In genomic region chr18:49911414-49911813, GRCh38 we compare ENCODE assay signal across 1 cellular context.
TF ChIP-seq lines count a peak whose summit lies in the region.

No MANE protein-coding gene starts in this region.

TF ChIP-seq in HepG2, 621 proteins besides CTCF, POLR2A, EP300 and RAD21 (continued from another document and continues in another):
- TF ChIP-seq, protein P1, sequence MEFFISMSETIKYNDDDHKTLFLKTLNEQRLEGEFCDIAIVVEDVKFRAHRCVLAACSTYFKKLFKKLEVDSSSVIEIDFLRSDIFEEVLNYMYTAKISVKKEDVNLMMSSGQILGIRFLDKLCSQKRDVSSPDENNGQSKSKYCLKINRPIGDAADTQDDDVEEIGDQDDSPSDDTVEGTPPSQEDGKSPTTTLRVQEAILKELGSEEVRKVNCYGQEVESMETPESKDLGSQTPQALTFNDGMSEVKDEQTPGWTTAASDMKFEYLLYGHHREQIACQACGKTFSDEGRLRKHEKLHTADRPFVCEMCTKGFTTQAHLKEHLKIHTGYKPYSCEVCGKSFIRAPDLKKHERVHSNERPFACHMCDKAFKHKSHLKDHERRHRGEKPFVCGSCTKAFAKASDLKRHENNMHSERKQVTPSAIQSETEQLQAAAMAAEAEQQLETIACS (CRISPR knock-in tag; IDR thresholded peaks at IDR 0.05): no peak
- TF ChIP-seq ZNF563 (CRISPR knock-in tag; IDR thresholded peaks at IDR 0.05) (no peak), ATRX (CRISPR knock-in tag; IDR thresholded peaks at IDR 0.05; ENCODE audit: borderline replicate concordance) (no peak), ZNF160 (CRISPR knock-in tag; IDR thresholded peaks at IDR 0.05) (no peak), ZNF883 (CRISPR knock-in tag; IDR thresholded peaks at IDR 0.05; ENCODE audit: not compliant biosample characterization) (no peak), HOXA9 (CRISPR knock-in tag; IDR thresholded peaks at IDR 0.05; ENCODE audit: borderline replicate concordance) (no peak), STAG1 (CRISPR knock-in tag; IDR thresholded peaks at IDR 0.05) (no peak), SRF (IDR thresholded peaks at IDR 0.05; ENCODE audit: low read depth, low read length) (no peak), ZNF598 (CRISPR knock-in tag; IDR thresholded peaks at IDR 0.05; ENCODE audit: borderline replicate concordance) (no peak), IKZF1 (IDR thresholded peaks at IDR 0.05) (no peak), PAXIP1 (CRISPR knock-in tag; conservative IDR thresholded peaks at IDR 0.05) (0 out of 2 replicates have a peak, but pooled peaks have one; percentile 18), ZNF83 (CRISPR knock-in tag; IDR thresholded peaks at IDR 0.05; ENCODE audit: borderline replicate concordance) (no peak), PHF21A (CRISPR knock-in tag; IDR thresholded peaks at IDR 0.05) (no peak), NR2F6 (IDR thresholded peaks at IDR 0.05) (peak; percentile 45; the same call in 1 of the 2 replicates), NR2F6 (CRISPR knock-in tag; IDR thresholded peaks at IDR 0.05) (peak; percentile 46; the same call in 1 of the 2 replicates), PRMT3 (CRISPR knock-in tag; IDR thresholded peaks at IDR 0.05; ENCODE audit: borderline replicate concordance, low read depth) (no peak), CENPX (CRISPR knock-in tag; IDR thresholded peaks at IDR 0.05) (no peak), TRIM24 (CRISPR knock-in tag; IDR thresholded peaks at IDR 0.05) (no peak), ZNF644 (CRISPR knock-in tag; IDR thresholded peaks at IDR 0.05; ENCODE audit: low read depth) (no peak), ZFAT (CRISPR knock-in tag; conservative IDR thresholded peaks at IDR 0.05) (no peak), ZBTB40 (IDR thresholded peaks at IDR 0.05) (no peak), ZBTB40 (CRISPR knock-in tag; IDR thresholded peaks at IDR 0.05) (no peak), NFATC3 (CRISPR knock-in tag; IDR thresholded peaks at IDR 0.05) (no peak), ZNF33B (CRISPR knock-in tag; IDR thresholded peaks at IDR 0.05) (no peak), SMC3 (IDR thresholded peaks at IDR 0.05; ENCODE audit: low read length) (no peak), KLF6 (CRISPR knock-in tag; IDR thresholded peaks at IDR 0.05) (no peak), ATF6 (CRISPR knock-in tag; conservative IDR thresholded peaks at IDR 0.05) (no peak), ZNF781 (CRISPR knock-in tag; IDR thresholded peaks at IDR 0.05; ENCODE audit: borderline replicate concordance, not compliant biosample characterization) (no peak), GTF3A (CRISPR knock-in tag; conservative IDR thresholded peaks at IDR 0.05) (no peak), SOX6 (IDR thresholded peaks at IDR 0.05) (no peak), SOX6 (CRISPR knock-in tag; IDR thresholded peaks at IDR 0.05) (peak; percentile 71), RXRB (CRISPR knock-in tag; IDR thresholded peaks at IDR 0.05; ENCODE audit: borderline replicate concordance) (peak; percentile 38; the same call in 1 of the 2 replicates), SKIL (CRISPR knock-in tag; IDR thresholded peaks at IDR 0.05; ENCODE audit: borderline replicate concordance) (no peak), EZH2 (conservative IDR thresholded peaks at IDR 0.05; ENCODE audit: low read depth, low read length) (no peak), TSC22D2 (CRISPR knock-in tag; IDR thresholded peaks at IDR 0.05; ENCODE audit: borderline replicate concordance) (no peak), TCF7 (IDR thresholded peaks at IDR 0.05; ENCODE audit: low read depth) (peak; percentile 83), SMARCE1 (IDR thresholded peaks at IDR 0.05; ENCODE audit: borderline replicate concordance) (no peak), SOX13 (IDR thresholded peaks at IDR 0.05) (peak; percentile 58; the same call in 1 of the 2 replicates), SOX13 (CRISPR knock-in tag; conservative IDR thresholded peaks at IDR 0.05 in 1 of 2, IDR thresholded peaks at IDR 0.05 in 1 of 2) (peak in 1 of 2 experiments; percentile 87; a peak in 2 of 4 replicates), RBAK (CRISPR knock-in tag; IDR thresholded peaks at IDR 0.05) (no peak)
- TF ChIP-seq, protein P2, sequence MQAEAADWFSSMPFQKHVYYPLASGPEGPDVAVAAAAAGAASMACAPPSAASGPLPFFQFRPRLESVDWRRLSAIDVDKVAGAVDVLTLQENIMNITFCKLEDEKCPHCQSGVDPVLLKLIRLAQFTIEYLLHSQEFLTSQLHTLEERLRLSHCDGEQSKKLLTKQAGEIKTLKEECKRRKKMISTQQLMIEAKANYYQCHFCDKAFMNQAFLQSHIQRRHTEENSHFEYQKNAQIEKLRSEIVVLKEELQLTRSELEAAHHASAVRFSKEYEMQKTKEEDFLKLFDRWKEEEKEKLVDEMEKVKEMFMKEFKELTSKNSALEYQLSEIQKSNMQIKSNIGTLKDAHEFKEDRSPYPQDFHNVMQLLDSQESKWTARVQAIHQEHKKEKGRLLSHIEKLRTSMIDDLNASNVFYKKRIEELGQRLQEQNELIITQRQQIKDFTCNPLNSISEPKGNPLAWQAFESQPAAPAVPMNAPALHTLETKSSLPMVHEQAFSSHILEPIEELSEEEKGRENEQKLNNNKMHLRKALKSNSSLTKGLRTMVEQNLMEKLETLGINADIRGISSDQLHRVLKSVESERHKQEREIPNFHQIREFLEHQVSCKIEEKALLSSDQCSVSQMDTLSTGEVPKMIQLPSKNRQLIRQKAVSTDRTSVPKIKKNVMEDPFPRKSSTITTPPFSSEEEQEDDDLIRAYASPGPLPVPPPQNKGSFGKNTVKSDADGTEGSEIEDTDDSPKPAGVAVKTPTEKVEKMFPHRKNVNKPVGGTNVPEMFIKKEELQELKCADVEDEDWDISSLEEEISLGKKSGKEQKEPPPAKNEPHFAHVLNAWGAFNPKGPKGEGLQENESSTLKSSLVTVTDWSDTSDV (CRISPR knock-in tag; IDR thresholded peaks at IDR 0.05): no peak
- TF ChIP-seq, protein P3, sequence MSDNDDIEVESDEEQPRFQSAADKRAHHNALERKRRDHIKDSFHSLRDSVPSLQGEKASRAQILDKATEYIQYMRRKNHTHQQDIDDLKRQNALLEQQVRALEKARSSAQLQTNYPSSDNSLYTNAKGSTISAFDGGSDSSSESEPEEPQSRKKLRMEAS (IDR thresholded peaks at IDR 0.05): no peak
